21 cellular contexts compared by ENCODE assay signal in genomic region chr13:47843005-47843404, GRCh38.
A peak's percentile ranks its signal among the peaks of the same experiment; 100 is the strongest.
DNase-seq lines count a peak whose midpoint lies in the region; ATAC-seq lines count a peak whose summit lies in the region.
"Had no signal": no experiment of that assay in that cellular context is flagged by ENCODE, and none has a peak within 500 bp of the region (broad histone marks: within the 10 kb centered on the region; RNA-seq: fewer than 3 reads in every experiment).

No MANE protein-coding gene starts in this region.

- ATAC-seq in GM19025 (IDR thresholded peaks at IDR 0.05; ENCODE audit: low read depth, unreplicated experiment) (peak; percentile 75), GM21786 (IDR thresholded peaks at IDR 0.05; ENCODE audit: unreplicated experiment) (peak; percentile 85), HG03135 (IDR thresholded peaks at IDR 0.05; ENCODE audit: unreplicated experiment) (peak; percentile 82)
- ATAC-seq: activated CD4-positive, alpha-beta T cell treated with anti-CD3 and anti-CD28 coated beads for 36 hours; left colon; mucosa of descending colon; right lobe of liver had no signal

- intact Hi-C loops in cardiac septum (cut with DNase I): no loop called here

- peak; percentile 66 for DNase-seq in kidney tubule cell (ENCODE audit: low spot score)
- DNase-seq in dedifferentiated amniotic fluid mesenchymal stem cell (ENCODE audit: extremely low spot score): no peak
- no peak for DNase-seq in cardiac septum (ENCODE audit: low spot score)
- DNase-seq in HUDEP-2 (lab: John Stamatoyannopoulos, UW; ENCODE audit: unreplicated experiment in 76 of 76): no peak
- no peak for DNase-seq in NCI-H1092 treated with DMSO at 0.1 percent for 48 hours (lab: John Stamatoyannopoulos, UW)
- DNase-seq: activated CD4-positive, alpha-beta T cell treated with anti-CD3 and anti-CD28 coated beads for 36 hours; activated CD8-positive, alpha-beta memory T cell treated with anti-CD3 and anti-CD28 coated beads, Interleukin-2, amount 50 U/mL, for 48 hours; Calu3; cerebellar nuclear complex; endodermal cell; hypothalamus; left colon; mucosa of descending colon; NCI-H2081 treated with DMSO at 0.1 percent for 48 hours; NCI-H69; right lobe of liver; SK-N-SH; stimulated activated CD4-positive, alpha-beta T cell treated with anti-CD3 and anti-CD28 coated beads, Interleukin-1b, Interleukin-23, amount 100 ng/mL, for 48 hours had no signal
